ENCODE assay signal across 1 cellular context in the genomic region with DNA sequence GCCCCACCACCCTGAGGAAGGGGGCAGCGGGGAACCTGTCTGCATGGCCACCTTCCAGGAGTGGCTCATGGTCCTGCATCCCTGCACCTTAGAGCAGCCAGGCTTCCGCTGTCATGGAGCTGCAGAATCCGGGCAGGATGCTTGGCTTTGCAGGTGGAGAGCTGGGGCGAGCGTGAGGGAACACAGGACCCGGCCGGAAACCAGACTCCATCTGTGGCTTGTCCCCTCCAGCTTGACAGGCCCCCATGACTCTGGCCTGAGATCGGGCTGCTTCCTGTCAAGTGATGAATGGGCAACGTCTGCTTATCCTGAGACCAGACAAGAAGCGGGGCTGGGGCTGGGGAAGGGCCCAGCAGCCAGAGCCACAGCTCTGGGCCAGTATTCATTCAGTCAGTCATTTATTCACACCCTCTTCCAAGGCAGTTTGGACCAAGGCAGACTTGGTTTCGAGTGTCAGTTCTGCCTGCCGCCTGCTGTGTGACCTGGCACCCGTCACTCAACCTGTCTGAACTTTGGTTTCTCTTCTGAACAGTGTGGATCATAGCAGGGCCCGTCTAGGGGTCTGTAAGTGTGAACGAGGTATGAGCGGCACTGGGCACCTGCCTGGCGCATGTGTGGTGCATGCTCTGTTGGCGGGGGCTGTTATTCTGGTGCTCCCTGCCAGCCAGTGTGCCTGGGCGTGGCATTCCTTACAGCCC.
TF ChIP-seq lines count a peak whose summit lies in the region.

No MANE protein-coding gene starts in this region.

TF ChIP-seq in GM12878, 131 proteins besides CTCF, POLR2A, EP300 and RAD21 (continues in another document):
- TF ChIP-seq GABPA (IDR thresholded peaks at IDR 0.05; ENCODE audit: low read depth), result no peak
- no peak for TF ChIP-seq ZNF592 (IDR thresholded peaks at IDR 0.05)
- TF ChIP-seq ZSCAN29 (IDR thresholded peaks at IDR 0.05), result no peak
- TF ChIP-seq MXI1 (IDR thresholded peaks at IDR 0.05; ENCODE audit: low read depth, low read length), result peak; percentile 56; the same call in 1 of the 2 replicates
- TF ChIP-seq MEF2A (IDR thresholded peaks at IDR 0.05; ENCODE audit: insufficient read depth, low read depth, low read length), result no peak
- TF ChIP-seq HDAC2 (IDR thresholded peaks at IDR 0.05), result no peak
- no peak for TF ChIP-seq NFIC (IDR thresholded peaks at IDR 0.05; ENCODE audit: low read depth, low read length)
- no peak for TF ChIP-seq MYB (IDR thresholded peaks at IDR 0.05; ENCODE audit: borderline replicate concordance, low read depth, low read length)
- TF ChIP-seq IKZF1 (conservative IDR thresholded peaks at IDR 0.05), result 0 out of 2 replicates have a peak, but pooled peaks have one; percentile 37
- 0 out of 2 replicates have a peak, but pooled peaks have one; percentile 15 for TF ChIP-seq CBFB (IDR thresholded peaks at IDR 0.05; ENCODE audit: low read depth)
- no peak for TF ChIP-seq HSF1 (IDR thresholded peaks at IDR 0.05; ENCODE audit: low read depth, low read length)
- TF ChIP-seq TCF12 (IDR thresholded peaks at IDR 0.05; ENCODE audit: low read depth, low read length), result peak; percentile 57; the same call in 1 of the 2 replicates
- TF ChIP-seq KAT2A (conservative IDR thresholded peaks at IDR 0.05; ENCODE audit: control insufficient read depth, low read depth, low read length), result no peak
- TF ChIP-seq RUNX3 (IDR thresholded peaks at IDR 0.05; ENCODE audit: low read length), result no peak
- TF ChIP-seq, protein P1, sequence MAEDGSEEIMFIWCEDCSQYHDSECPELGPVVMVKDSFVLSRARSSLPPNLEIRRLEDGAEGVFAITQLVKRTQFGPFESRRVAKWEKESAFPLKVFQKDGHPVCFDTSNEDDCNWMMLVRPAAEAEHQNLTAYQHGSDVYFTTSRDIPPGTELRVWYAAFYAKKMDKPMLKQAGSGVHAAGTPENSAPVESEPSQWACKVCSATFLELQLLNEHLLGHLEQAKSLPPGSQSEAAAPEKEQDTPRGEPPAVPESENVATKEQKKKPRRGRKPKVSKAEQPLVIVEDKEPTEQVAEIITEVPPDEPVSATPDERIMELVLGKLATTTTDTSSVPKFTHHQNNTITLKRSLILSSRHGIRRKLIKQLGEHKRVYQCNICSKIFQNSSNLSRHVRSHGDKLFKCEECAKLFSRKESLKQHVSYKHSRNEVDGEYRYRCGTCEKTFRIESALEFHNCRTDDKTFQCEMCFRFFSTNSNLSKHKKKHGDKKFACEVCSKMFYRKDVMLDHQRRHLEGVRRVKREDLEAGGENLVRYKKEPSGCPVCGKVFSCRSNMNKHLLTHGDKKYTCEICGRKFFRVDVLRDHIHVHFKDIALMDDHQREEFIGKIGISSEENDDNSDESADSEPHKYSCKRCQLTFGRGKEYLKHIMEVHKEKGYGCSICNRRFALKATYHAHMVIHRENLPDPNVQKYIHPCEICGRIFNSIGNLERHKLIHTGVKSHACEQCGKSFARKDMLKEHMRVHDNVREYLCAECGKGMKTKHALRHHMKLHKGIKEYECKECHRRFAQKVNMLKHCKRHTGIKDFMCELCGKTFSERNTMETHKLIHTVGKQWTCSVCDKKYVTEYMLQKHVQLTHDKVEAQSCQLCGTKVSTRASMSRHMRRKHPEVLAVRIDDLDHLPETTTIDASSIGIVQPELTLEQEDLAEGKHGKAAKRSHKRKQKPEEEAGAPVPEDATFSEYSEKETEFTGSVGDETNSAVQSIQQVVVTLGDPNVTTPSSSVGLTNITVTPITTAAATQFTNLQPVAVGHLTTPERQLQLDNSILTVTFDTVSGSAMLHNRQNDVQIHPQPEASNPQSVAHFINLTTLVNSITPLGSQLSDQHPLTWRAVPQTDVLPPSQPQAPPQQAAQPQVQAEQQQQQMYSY (CRISPR knock-in tag; IDR thresholded peaks at IDR 0.05), result no peak
- no peak for TF ChIP-seq CHD4 (IDR thresholded peaks at IDR 0.05)
- no peak for TF ChIP-seq ESRRA (IDR thresholded peaks at IDR 0.05; ENCODE audit: low read length)
- TF ChIP-seq, protein P2, sequence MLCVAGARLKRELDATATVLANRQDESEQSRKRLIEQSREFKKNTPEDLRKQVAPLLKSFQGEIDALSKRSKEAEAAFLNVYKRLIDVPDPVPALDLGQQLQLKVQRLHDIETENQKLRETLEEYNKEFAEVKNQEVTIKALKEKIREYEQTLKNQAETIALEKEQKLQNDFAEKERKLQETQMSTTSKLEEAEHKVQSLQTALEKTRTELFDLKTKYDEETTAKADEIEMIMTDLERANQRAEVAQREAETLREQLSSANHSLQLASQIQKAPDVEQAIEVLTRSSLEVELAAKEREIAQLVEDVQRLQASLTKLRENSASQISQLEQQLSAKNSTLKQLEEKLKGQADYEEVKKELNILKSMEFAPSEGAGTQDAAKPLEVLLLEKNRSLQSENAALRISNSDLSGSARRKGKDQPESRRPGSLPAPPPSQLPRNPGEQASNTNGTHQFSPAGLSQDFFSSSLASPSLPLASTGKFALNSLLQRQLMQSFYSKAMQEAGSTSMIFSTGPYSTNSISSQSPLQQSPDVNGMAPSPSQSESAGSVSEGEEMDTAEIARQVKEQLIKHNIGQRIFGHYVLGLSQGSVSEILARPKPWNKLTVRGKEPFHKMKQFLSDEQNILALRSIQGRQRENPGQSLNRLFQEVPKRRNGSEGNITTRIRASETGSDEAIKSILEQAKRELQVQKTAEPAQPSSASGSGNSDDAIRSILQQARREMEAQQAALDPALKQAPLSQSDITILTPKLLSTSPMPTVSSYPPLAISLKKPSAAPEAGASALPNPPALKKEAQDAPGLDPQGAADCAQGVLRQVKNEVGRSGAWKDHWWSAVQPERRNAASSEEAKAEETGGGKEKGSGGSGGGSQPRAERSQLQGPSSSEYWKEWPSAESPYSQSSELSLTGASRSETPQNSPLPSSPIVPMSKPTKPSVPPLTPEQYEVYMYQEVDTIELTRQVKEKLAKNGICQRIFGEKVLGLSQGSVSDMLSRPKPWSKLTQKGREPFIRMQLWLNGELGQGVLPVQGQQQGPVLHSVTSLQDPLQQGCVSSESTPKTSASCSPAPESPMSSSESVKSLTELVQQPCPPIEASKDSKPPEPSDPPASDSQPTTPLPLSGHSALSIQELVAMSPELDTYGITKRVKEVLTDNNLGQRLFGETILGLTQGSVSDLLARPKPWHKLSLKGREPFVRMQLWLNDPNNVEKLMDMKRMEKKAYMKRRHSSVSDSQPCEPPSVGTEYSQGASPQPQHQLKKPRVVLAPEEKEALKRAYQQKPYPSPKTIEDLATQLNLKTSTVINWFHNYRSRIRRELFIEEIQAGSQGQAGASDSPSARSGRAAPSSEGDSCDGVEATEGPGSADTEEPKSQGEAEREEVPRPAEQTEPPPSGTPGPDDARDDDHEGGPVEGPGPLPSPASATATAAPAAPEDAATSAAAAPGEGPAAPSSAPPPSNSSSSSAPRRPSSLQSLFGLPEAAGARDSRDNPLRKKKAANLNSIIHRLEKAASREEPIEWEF (IDR thresholded peaks at IDR 0.05; ENCODE audit: insufficient replicate concordance, low read depth, low read length), result no peak
- TF ChIP-seq ZBTB4 (CRISPR knock-in tag; IDR thresholded peaks at IDR 0.05), result no peak
- 0 out of 2 replicates have a peak, but pooled peaks have one; percentile 54 for TF ChIP-seq TCF3 (IDR thresholded peaks at IDR 0.05; ENCODE audit: borderline replicate concordance, insufficient read depth, low read depth, low read length)
- no peak for TF ChIP-seq CBX3 (IDR thresholded peaks at IDR 0.05; ENCODE audit: borderline replicate concordance, low read depth)
- TF ChIP-seq ASH2L (IDR thresholded peaks at IDR 0.05; ENCODE audit: borderline replicate concordance, low read depth), result no peak
- no peak for TF ChIP-seq NR2F1 (conservative IDR thresholded peaks at IDR 0.05)
- TF ChIP-seq, protein P3, sequence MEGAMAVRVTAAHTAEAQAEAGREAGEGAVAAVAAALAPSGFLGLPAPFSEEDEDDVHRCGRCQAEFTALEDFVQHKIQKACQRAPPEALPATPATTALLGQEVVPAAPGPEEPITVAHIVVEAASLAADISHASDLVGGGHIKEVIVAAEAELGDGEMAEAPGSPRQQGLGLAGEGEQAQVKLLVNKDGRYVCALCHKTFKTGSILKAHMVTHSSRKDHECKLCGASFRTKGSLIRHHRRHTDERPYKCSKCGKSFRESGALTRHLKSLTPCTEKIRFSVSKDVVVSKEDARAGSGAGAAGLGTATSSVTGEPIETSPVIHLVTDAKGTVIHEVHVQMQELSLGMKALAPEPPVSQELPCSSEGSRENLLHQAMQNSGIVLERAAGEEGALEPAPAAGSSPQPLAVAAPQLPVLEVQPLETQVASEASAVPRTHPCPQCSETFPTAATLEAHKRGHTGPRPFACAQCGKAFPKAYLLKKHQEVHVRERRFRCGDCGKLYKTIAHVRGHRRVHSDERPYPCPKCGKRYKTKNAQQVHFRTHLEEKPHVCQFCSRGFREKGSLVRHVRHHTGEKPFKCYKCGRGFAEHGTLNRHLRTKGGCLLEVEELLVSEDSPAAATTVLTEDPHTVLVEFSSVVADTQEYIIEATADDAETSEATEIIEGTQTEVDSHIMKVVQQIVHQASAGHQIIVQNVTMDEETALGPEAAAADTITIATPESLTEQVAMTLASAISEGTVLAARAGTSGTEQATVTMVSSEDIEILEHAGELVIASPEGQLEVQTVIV (IDR thresholded peaks at IDR 0.05; ENCODE audit: borderline replicate concordance, partially characterized antibody), result no peak
- 0 out of 2 replicates have a peak, but pooled peaks have one; percentile 47 for TF ChIP-seq SMARCA5 (IDR thresholded peaks at IDR 0.05)
- TF ChIP-seq YY1 (IDR thresholded peaks at IDR 0.05; ENCODE audit: low read depth, low read length), result 0 out of 2 replicates have a peak, but pooled peaks have one; percentile 14
- no peak for TF ChIP-seq IRF5 (IDR thresholded peaks at IDR 0.05; ENCODE audit: borderline replicate concordance)
- no peak for TF ChIP-seq NR2C1 (IDR thresholded peaks at IDR 0.05)
- TF ChIP-seq MTA2 (IDR thresholded peaks at IDR 0.05; ENCODE audit: low read depth), result no peak
- no peak for TF ChIP-seq TARDBP (IDR thresholded peaks at IDR 0.05; ENCODE audit: borderline replicate concordance)
